11 cellular contexts compared by ENCODE assay signal in the genomic region with DNA sequence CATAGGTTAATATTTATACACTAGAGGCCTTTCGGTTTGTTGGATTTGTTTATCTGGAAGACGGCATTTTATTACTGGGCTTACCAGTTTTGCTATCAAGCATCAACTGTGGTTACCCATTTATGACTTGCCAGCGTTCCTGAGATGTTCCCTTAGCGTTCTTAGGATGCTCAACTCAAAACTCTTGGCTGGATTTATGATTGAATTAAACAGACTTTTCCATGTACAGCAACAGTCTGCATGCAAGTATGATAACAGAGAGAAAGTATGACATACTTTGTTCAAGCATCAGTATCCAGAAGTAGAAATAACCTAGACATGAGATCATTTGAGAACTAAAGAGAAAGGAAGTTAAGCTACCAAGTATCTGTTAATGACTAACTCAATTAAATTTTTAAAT. TPM values are rescaled to one million over a fixed set of nuclear protein-coding genes. Genes with fewer than 3 reads are reported as not detected.
A peak's percentile ranks its signal among the peaks of the same experiment; 100 is the strongest.
DNase-seq lines count a peak whose midpoint lies in the region; ATAC-seq, FAIRE-seq and TF ChIP-seq lines count a peak whose summit lies in the region.
"Had no signal": no experiment of that assay in that cellular context is flagged by ENCODE, and none has a peak within 500 bp of the region (broad histone marks: within the 10 kb centered on the region; RNA-seq: fewer than 3 reads in every experiment).

No MANE protein-coding gene starts in this region.

- H3K36me3 ChIP-seq in pancreas, result no peaks in the 10 kb centered on the region

- H3K36me3 Mint-ChIP-seq in activated T-cell treated with anti-CD3 and anti-CD28 coated beads, Interleukin-2, amount 50 U/mL, for 72 hours (ENCODE audit: insufficient read depth in 2 of 2), result no peaks in the 10 kb centered on the region

- no peaks in the 10 kb centered on the region for H3K27me3 ChIP-seq in pancreas

- H3K4me1 Mint-ChIP-seq in activated T-cell treated with anti-CD3 and anti-CD28 coated beads, Interleukin-2, amount 50 U/mL, for 72 hours (ENCODE audit: low read depth), result no peaks in the 10 kb centered on the region
- H3K4me1 Mint-ChIP-seq: naive thymus-derived CD8-positive, alpha-beta T cell had no signal

- no peak overlapping the region for H3K4me3 ChIP-seq in AG10803 (ENCODE audit: low read length)
- no peak overlapping the region for H3K4me3 ChIP-seq in fibroblast of mammary gland (ENCODE audit: control insufficient read depth, low read depth, low read length)
- no peak overlapping the region for H3K4me3 ChIP-seq in pancreas

- no peak overlapping the region for H3K27ac Mint-ChIP-seq in activated T-cell treated with anti-CD3 and anti-CD28 coated beads, Interleukin-2, amount 50 U/mL, for 72 hours
- H3K27ac Mint-ChIP-seq: dendritic cell treated with granulocyte-macrophage colony-stimulating factor and Interleukin-4, amounts not matched to agents 40 ng/mL and 50 ng/mL, for 4 days; naive thymus-derived CD8-positive, alpha-beta T cell had no signal

- peaks cover 0 to 10% (median 8%) of the 10 kb centered on the region in 3 donors for H3K4me1 ChIP-seq in pancreas

- no peaks in the 10 kb centered on the region for H3K9me3 ChIP-seq in pancreas

- H3K4me3 Mint-ChIP-seq in activated T-cell treated with anti-CD3 and anti-CD28 coated beads, Interleukin-2, amount 50 U/mL, for 72 hours, result no peak overlapping the region
- H3K4me3 Mint-ChIP-seq: dendritic cell treated with granulocyte-macrophage colony-stimulating factor and Interleukin-4, amounts not matched to agents 40 ng/mL and 50 ng/mL, for 4 days; naive thymus-derived CD8-positive, alpha-beta T cell had no signal

- ATAC-seq in pancreas, result peak in 3 of 4 donors; percentile 55 to 61 (median 58)
- no peak for ATAC-seq in activated T-cell treated with anti-CD3 and anti-CD28 coated beads, Interleukin-2, amount 50 U/mL, for 72 hours (replicated peaks in 1 of 2)
- no peak for ATAC-seq in left colon
- ATAC-seq: naive thymus-derived CD8-positive, alpha-beta T cell had no signal

- 18 to 22% methylated on average over 4 of the region's 4 CpGs for WGBS in pancreas, 2 donors

- intact Hi-C loops in pancreas (cut with DNase I) (no loop called here), left colon (cut with DNase I, micrococcal nuclease) (no loop called here)

- DNase-seq in AG10803 (ENCODE audit: low read depth) (peak; percentile 99), RCC 7860 (ENCODE audit: low spot score) (peak; percentile 94), fibroblast of mammary gland (ENCODE audit: low read depth) (peak; percentile 41), pancreas (no peak), left colon (no peak), NCI-H524 (lab: John Stamatoyannopoulos, UW) (no peak), cerebellum (ENCODE audit: low spot score) (no peak)
- no peak for DNase-seq in activated T-cell treated with anti-CD3 and anti-CD28 coated beads, Interleukin-2, amount 50 U/mL, for 72 hours
- DNase-seq: naive thymus-derived CD8-positive, alpha-beta T cell; stimulated activated CD4-positive, alpha-beta T cell treated with anti-CD3 and anti-CD28 coated beads, Interleukin-2, amount 100 ng/mL, for 24 hours had no signal

- peaks cover 2 to 3% of the 10 kb centered on the region in 2 donors for H3K9me3 Mint-ChIP-seq in activated T-cell treated with anti-CD3 and anti-CD28 coated beads, Interleukin-2, amount 50 U/mL, for 72 hours

- TF ChIP-seq CTCF in AG10803 (conservative IDR thresholded peaks at IDR 0.05; ENCODE audit: low read length) (no peak), fibroblast of mammary gland (conservative IDR thresholded peaks at IDR 0.05; ENCODE audit: control insufficient read depth, insufficient read depth, low read depth, low read length) (no peak), pancreas (IDR thresholded peaks at IDR 0.05) (no peak)

- H3K27ac ChIP-seq in pancreas, result peak overlapping the region in 2 of 4 donors; percentile 0 to 39

- H3K27me3 Mint-ChIP-seq in activated T-cell treated with anti-CD3 and anti-CD28 coated beads, Interleukin-2, amount 50 U/mL, for 72 hours (ENCODE audit: low read depth), result peaks cover 6% of the 10 kb centered on the region
- H3K27me3 Mint-ChIP-seq: dendritic cell treated with granulocyte-macrophage colony-stimulating factor and Interleukin-4, amounts not matched to agents 40 ng/mL and 50 ng/mL, for 4 days had no signal

- FAIRE-seq in RCC 7860 (lab: Jason Lieb, UNC) (peak; percentile 90), pancreas (lab: Jason Lieb, UNC) (peak; percentile 89)

RNA-seq across cellular contexts. Expression of a gene that starts 29.9 kb away (rescaled TPM):
- total RNA-seq in pancreas (not detected), left colon (not detected), cerebellum (not detected)
- polyA plus RNA-seq in pancreas, result not detected
- total RNA-seq in activated T-cell treated with anti-CD3 and anti-CD28 coated beads, Interleukin-2, amount 50 U/mL, for 72 hours, result not detected
- total RNA-seq: naive thymus-derived CD8-positive, alpha-beta T cell had no signal
- polyA plus RNA-seq: naive thymus-derived CD8-positive, alpha-beta T cell had no signal

Comparison
In these comparisons a context has a peak if more than half of its experiments do, and no peak if none do; other contexts are left out.
1. DNase-seq: peak in AG10803 (single experiment), RCC 7860 (single experiment) and fibroblast of mammary gland (single experiment); none in pancreas (0 of 6), activated T-cell treated with anti-CD3 and anti-CD28 coated beads, Interleukin-2, amount 50 U/mL, for 72 hours (0 of 2), left colon (0 of 2), NCI-H524 (0 of 2) and cerebellum (single experiment).
2. ATAC-seq: peak in pancreas (3 of 4); none in activated T-cell treated with anti-CD3 and anti-CD28 coated beads, Interleukin-2, amount 50 U/mL, for 72 hours (0 of 2) and left colon (single experiment).